8 cellular contexts compared by ENCODE assay signal in the genomic region with DNA sequence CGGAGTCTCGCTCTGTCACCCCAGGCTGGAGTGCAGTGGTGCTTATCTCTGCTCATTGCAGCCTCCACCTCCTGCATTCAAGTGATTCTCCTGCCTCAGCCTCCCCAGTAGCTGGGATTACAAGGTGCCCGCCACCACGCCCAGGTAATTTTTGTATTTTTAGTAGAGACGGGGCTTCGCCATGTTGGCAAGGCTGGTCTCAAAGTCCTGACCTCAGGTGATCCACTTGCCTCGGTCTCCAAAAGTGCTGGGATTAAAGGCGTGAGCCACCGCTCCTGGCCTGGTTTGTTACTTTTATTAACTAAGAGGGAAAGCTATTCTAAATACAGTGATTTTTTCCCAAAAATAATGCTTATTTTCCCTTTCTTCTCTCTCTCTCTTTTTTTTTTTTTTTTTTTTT. TPM values are rescaled to one million over a fixed set of nuclear protein-coding genes. Genes with fewer than 3 reads are reported as not detected.
DNase-seq lines count a peak whose midpoint lies in the region; ATAC-seq and TF ChIP-seq lines count a peak whose summit lies in the region.

No MANE protein-coding gene starts in this region.

- H3K9me3 ChIP-seq in SJSA1 (replicated peaks) (no peaks in the 10 kb centered on the region), fibroblast of lung (ENCODE audit: control insufficient read depth, insufficient read depth, low read depth, low read length) (no peaks in the 10 kb centered on the region), psoas muscle (no peaks in the 10 kb centered on the region)

- no peak overlapping the region for H3K27ac Mint-ChIP-seq in Calu3 (ENCODE audit: unreplicated experiment)

- H2AFZ ChIP-seq in fibroblast of lung (ENCODE audit: low read length): peak overlapping the region; percentile 96

- BruUV-seq in Calu3 (replicated peaks; lab: Mats Ljungman, UMichigan): no TSS peak

- H3K4me1 Mint-ChIP-seq in Calu3 (ENCODE audit: low read depth, unreplicated experiment): peaks cover 17% of the 10 kb centered on the region

- peaks cover 36% of the 10 kb centered on the region for H3K36me3 ChIP-seq in SJSA1
- H3K36me3 ChIP-seq in fibroblast of lung (ENCODE audit: control insufficient read depth, insufficient read depth, low read length): no peaks in the 10 kb centered on the region
- H3K36me3 ChIP-seq in psoas muscle (ENCODE audit: insufficient read depth in 1 of 2, low read depth in 1 of 2): no peaks in the 10 kb centered on the region

- no peaks in the 10 kb centered on the region for H4K20me1 ChIP-seq in fibroblast of lung (ENCODE audit: control insufficient read depth, extremely low read depth, insufficient read depth, low read length)

- no peaks in the 10 kb centered on the region for H3K9me3 Mint-ChIP-seq in Calu3 (ENCODE audit: low read depth, unreplicated experiment)

- H3K27me3 ChIP-seq in SJSA1 (replicated peaks): no peaks in the 10 kb centered on the region
- H3K27me3 ChIP-seq in fibroblast of lung (ENCODE audit: control insufficient read depth, insufficient read depth, low read length): no peaks in the 10 kb centered on the region
- no peaks in the 10 kb centered on the region for H3K27me3 ChIP-seq in psoas muscle (ENCODE audit: insufficient read depth in 3 of 3, low read length in 2 of 3)

- H3K4me2 ChIP-seq in fibroblast of lung (ENCODE audit: extremely low read depth, insufficient read depth, low read length): peak overlapping the region; percentile 91

- intact Hi-C loops in Calu3 (cut with micrococcal nuclease; ENCODE audit: unreplicated experiment): no loop called here
- intact Hi-C loops in psoas muscle (cut with DNase I): no loop called here

- no peak overlapping the region for H3K9ac ChIP-seq in fibroblast of lung (ENCODE audit: insufficient read depth, low read length)

- H3K27me3 Mint-ChIP-seq in Calu3 (ENCODE audit: unreplicated experiment): no peaks in the 10 kb centered on the region

- H3K4me3 ChIP-seq in SJSA1 (peak overlapping the region; percentile 77), fibroblast of lung (replicated peaks in 1 of 4; ENCODE audit: control extremely low read depth in 1 of 4, insufficient read depth in 1 of 4, low read depth in 3 of 4, low read length in 4 of 4) (peak overlapping the region; percentile 74 to 82 (median 76)), psoas muscle (peak overlapping the region; percentile 76)

- CTCF ChIA-PET in Calu3 (lab: Charles Lee): no interaction called here

- H3K79me2 ChIP-seq in fibroblast of lung (ENCODE audit: control insufficient read depth, insufficient read depth, low read length): peaks cover 19% of the 10 kb centered on the region

- DNase-seq in Calu3: no peak
- DNase-seq in SJSA1 (ENCODE audit: low read depth in 1 of 2, low spot score in 2 of 2): no peak
- no peak for DNase-seq in fibroblast of lung (ENCODE audit: low read depth in 2 of 2)
- DNase-seq in psoas muscle: no peak
- DNase-seq in globus pallidus (ENCODE audit: low spot score): no peak
- DNase-seq in SKM-1 (lab: John Stamatoyannopoulos, UW; ENCODE audit: unreplicated experiment): no peak
- DNase-seq in NCI-H1436 (lab: John Stamatoyannopoulos, UW): no peak

- peaks cover 14% of the 10 kb centered on the region for H3K36me3 Mint-ChIP-seq in Calu3 (ENCODE audit: insufficient read depth, unreplicated experiment)

- peak overlapping the region; percentile 89 for H3K4me3 Mint-ChIP-seq in Calu3 (ENCODE audit: low read depth, unreplicated experiment)

- peak in 1 of 4 donors; percentile 27 for ATAC-seq in psoas muscle
- no peak for ATAC-seq in esophagus mucosa

- H3K4me1 ChIP-seq in SJSA1 (replicated peaks): peaks cover 13% of the 10 kb centered on the region
- no peaks in the 10 kb centered on the region for H3K4me1 ChIP-seq in fibroblast of lung (ENCODE audit: control insufficient read depth, extremely low read depth, insufficient read depth, low read length)
- no peaks in the 10 kb centered on the region for H3K4me1 ChIP-seq in psoas muscle

- no peak for TF ChIP-seq CTCF in Calu3 (IDR thresholded peaks at IDR 0.05; ENCODE audit: unreplicated experiment)
- TF ChIP-seq CTCF in fibroblast of lung (conservative IDR thresholded peaks at IDR 0.05 in 1 of 2, IDR thresholded peaks at IDR 0.05 in 1 of 2; ENCODE audit: low read depth in 1 of 2, low read length in 2 of 2): no peak
- TF ChIP-seq CTCF in psoas muscle (IDR thresholded peaks at IDR 0.05): no peak

- peak overlapping the region; percentile 80; the same call in 1 of the 2 replicates for H3K27ac ChIP-seq in SJSA1
- peak overlapping the region; percentile 86 for H3K27ac ChIP-seq in fibroblast of lung (ENCODE audit: insufficient read depth, low read length)
- H3K27ac ChIP-seq in psoas muscle: no peak overlapping the region

- 83 to 89% (median 85%) methylated on average over 9 of the region's 9 CpGs for WGBS in psoas muscle, 3 donors

RNA-seq across cellular contexts. Expression of a gene that starts 0.9 kb away (rescaled TPM):
- total RNA-seq in Calu3 (2022) (17.9 and 23.5 TPM in 2 replicates), fibroblast of lung (1.5 and 8.6 TPM in 2 replicates), psoas muscle (under 1 TPM; 0.24 to 0.60 (median 0.33) TPM), esophagus mucosa (14.1 TPM)
- 39.8 and 46.6 TPM in 2 replicates for total RNA-seq in SJSA1 (2014; rRNA removed; shearing (Covaris generic))
- polyA plus RNA-seq in fibroblast of lung (4.1 and 10.1 TPM in 2 replicates), psoas muscle (under 1 TPM; 0.07 to 0.25 (median 0.07) TPM)
- polyA plus RNA-seq in fibroblast of lung (2012): 4.2 and 8.3 TPM in 2 replicates
- polyA minus RNA-seq in fibroblast of lung (ENCODE audit: low replicate concordance): 0.04 TPM in 2 replicates
